ENCODE assay signal across 10 cellular contexts in the genomic region with DNA sequence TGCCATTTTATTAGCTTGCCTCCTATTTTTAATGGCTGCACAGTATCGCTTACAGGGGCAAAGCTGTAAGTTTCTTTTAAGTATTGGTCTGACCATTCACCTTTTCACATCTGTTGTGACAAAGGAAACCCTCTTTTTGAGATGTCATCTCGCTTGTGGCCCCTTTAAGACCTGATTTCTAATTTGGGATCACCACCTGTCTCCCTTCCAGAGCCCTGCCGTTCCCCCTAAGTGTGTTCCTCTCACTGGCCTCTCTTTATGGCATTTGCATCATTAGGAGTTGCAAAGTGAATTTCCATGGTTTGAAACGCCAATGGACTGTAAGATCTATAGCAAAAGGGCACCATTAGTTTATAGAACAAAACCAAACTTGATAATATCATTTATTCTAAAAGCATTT. TPM values are rescaled to one million over a fixed set of nuclear protein-coding genes. Genes with fewer than 3 reads are reported as not detected.
DNase-seq lines count a peak whose midpoint lies in the region; ATAC-seq and TF ChIP-seq lines count a peak whose summit lies in the region.
"Had no signal": no experiment of that assay in that cellular context is flagged by ENCODE, and none has a peak within 500 bp of the region (broad histone marks: within the 10 kb centered on the region; RNA-seq: fewer than 3 reads in every experiment).

No MANE protein-coding gene starts in this region.

- no peak overlapping the region; the same call in 1 of the 2 replicates for H3K27ac ChIP-seq in HCT116 (ENCODE audit: low read depth, low read length)

- peak overlapping the region; percentile 69 for H3K9ac ChIP-seq in HCT116 (ENCODE audit: low read length)
- H3K9ac ChIP-seq in iPS-15b (ENCODE audit: low read depth, low read length): no peak overlapping the region
- peak overlapping the region; percentile 83 for H3K9ac ChIP-seq in skeletal muscle satellite cell (ENCODE audit: low read depth, low read length)

- H3K36me3 ChIP-seq in HCT116 (ENCODE audit: control insufficient read depth in 1 of 2, insufficient read depth in 2 of 2, low read length in 2 of 2) (0 out of 4 replicates have a peak, but pooled peaks cover 0 to 4% of the 10 kb centered on the region in 2 experiments), iPS-15b (ENCODE audit: control insufficient read depth, insufficient read depth, low read length) (no peaks in the 10 kb centered on the region), skeletal muscle satellite cell (ENCODE audit: insufficient read depth, low read length) (no peaks in the 10 kb centered on the region)

- peaks cover 3 to 5% (median 5%) of the 10 kb centered on the region in 3 donors for H3K9me3 Mint-ChIP-seq in T-cell

- no peak overlapping the region for H2AFZ ChIP-seq in HCT116 (ENCODE audit: low read depth, low read length, poor library complexity, severe bottlenecking)

- DNase-seq in HCT116 (ENCODE audit: low read depth, low spot score): no peak
- DNase-seq in T-cell: no peak
- DNase-seq: stimulated activated naive CD4-positive, alpha-beta T cell treated with Interleukin-2 at 50 U/mL for 16 hours had no signal

- TF ChIP-seq POLR2A in HCT116 (IDR thresholded peaks at IDR 0.05; ENCODE audit: borderline replicate concordance, extremely low read depth, insufficient read depth, insufficient read length): no peak

- H3K79me2 ChIP-seq in HCT116 (ENCODE audit: insufficient read depth, low read length): peaks cover 12% of the 10 kb centered on the region

- H3K4me3 Mint-ChIP-seq in T-cell: peak overlapping the region in 2 of 3 donors; percentile 5 to 83
- H3K4me3 Mint-ChIP-seq: activated T-helper 1 cell treated with anti-CD3 and anti-CD28 coated beads, Interleukin-12 subunit alpha, Interleukin-12 subunit beta, Interleukin-2, Interleukin-4 antibody, amounts not matched to agents 30 ng/mL and 10 ng/mL and 1 ng/mL, durations not matched to agents 14 hours and 24 hours and 36 hours had no signal

- H3K36me3 Mint-ChIP-seq in T-cell: no peaks in the 10 kb centered on the region

- RAD21 ChIA-PET in HCT116 (lab: Charles Lee; ENCODE audit: low non-redundant PET in 1 of 2, low total read pairs in 2 of 2, uncharacterized antibody in 2 of 2, unreplicated experiment in 2 of 2): no interaction called here

- peaks cover 18 to 22% (median 20%) of the 10 kb centered on the region in 3 donors for H3K4me1 Mint-ChIP-seq in T-cell

- no peaks in the 10 kb centered on the region for H4K20me1 ChIP-seq in HCT116 (ENCODE audit: insufficient read depth)

- H3K27me3 Mint-ChIP-seq in T-cell: peaks cover 40 to 51% of the 10 kb centered on the region in 2 donors

- no peak for TF ChIP-seq RAD21 in HCT116 (IDR thresholded peaks at IDR 0.05; ENCODE audit: low read depth)

- CTCF ChIA-PET in HCT116 (lab: Charles Lee) (no interaction called here), T-cell (lab: Charles Lee) (interaction anchor here in 1 of 2 donors (0.6 kb wide), 1 partner anchor 300 kb away, joined by 4 read pairs; no protein-coding TSS in a partner anchor)

- TF ChIP-seq CTCF in HCT116 (IDR thresholded peaks at IDR 0.05 in 2 of 3, conservative IDR thresholded peaks at IDR 0.05 in 1 of 3; ENCODE audit: borderline replicate concordance in 1 of 3, insufficient read depth in 1 of 3, low read depth in 2 of 3, low read length in 2 of 3): no peak

- POLR2A ChIA-PET in HCT116 (lab: Charles Lee) (no interaction called here), T-cell (lab: Charles Lee) (no interaction called here)

- ATAC-seq in HCT116 (no peak), T-cell (replicated peaks in 1 of 4) (no peak), HG03460 (IDR thresholded peaks at IDR 0.05; ENCODE audit: unreplicated experiment) (no peak), HG03175 (IDR thresholded peaks at IDR 0.05; ENCODE audit: unreplicated experiment) (no peak), HG02610 (IDR thresholded peaks at IDR 0.05; ENCODE audit: unreplicated experiment) (no peak)

- no peaks in the 10 kb centered on the region for H3K27me3 ChIP-seq in HCT116 (ENCODE audit: insufficient read depth, low read length)
- peaks cover 41% of the 10 kb centered on the region for H3K27me3 ChIP-seq in iPS-15b (ENCODE audit: control insufficient read depth, insufficient read depth, low read length)
- H3K27me3 ChIP-seq in skeletal muscle satellite cell (ENCODE audit: control insufficient read depth, insufficient read depth, low read length): peaks cover 23% of the 10 kb centered on the region

- H3K9me2 ChIP-seq in HCT116 (ENCODE audit: insufficient read depth): no peaks in the 10 kb centered on the region

- H3K4me3 ChIP-seq in HCT116 (replicated peaks in 1 of 2; ENCODE audit: low read depth in 1 of 2, low read length in 2 of 2) (peak overlapping the region; percentile 48 to 64), iPS-15b (ENCODE audit: low read depth, low read length) (peak overlapping the region; percentile 77), skeletal muscle satellite cell (ENCODE audit: low read length) (peak overlapping the region; percentile 81)

- H3K4me2 ChIP-seq in HCT116 (ENCODE audit: low read length): peak overlapping the region; percentile 72
- H3K4me2 ChIP-seq in skeletal muscle satellite cell (ENCODE audit: low read length): peak overlapping the region; percentile 91

- BruUV-seq in HCT116 (replicated peaks; lab: Mats Ljungman, UMichigan): TSS peak; percentile 68

- intact Hi-C loops in HCT116 (cut with micrococcal nuclease): no loop called here

- H3K27ac Mint-ChIP-seq in T-cell: no peak overlapping the region
- H3K27ac Mint-ChIP-seq: activated T-helper 1 cell treated with anti-CD3 and anti-CD28 coated beads, Interleukin-12 subunit alpha, Interleukin-12 subunit beta, Interleukin-2, Interleukin-4 antibody, amounts not matched to agents 30 ng/mL and 10 ng/mL and 1 ng/mL, durations not matched to agents 14 hours and 24 hours and 36 hours had no signal

- H3K4me1 ChIP-seq in HCT116 (ENCODE audit: control insufficient read depth in 1 of 2, insufficient read depth in 2 of 2, low read length in 2 of 2) (peaks cover 9 to 16% of the 10 kb centered on the region in 2 experiments; a peak in 2 of 4 replicates), iPS-15b (ENCODE audit: control insufficient read depth, insufficient read depth, low read length) (no peaks in the 10 kb centered on the region), skeletal muscle satellite cell (ENCODE audit: control insufficient read depth, insufficient read depth, low read length) (peaks cover 19% of the 10 kb centered on the region)

- peaks cover 0 to 5% of the 10 kb centered on the region in 2 experiments; a peak in 1 of 4 replicates for H3K9me3 ChIP-seq in HCT116 (ENCODE audit: control insufficient read depth in 1 of 2, insufficient read depth in 1 of 2, low read depth in 1 of 2, low read length in 2 of 2)
- no peaks in the 10 kb centered on the region for H3K9me3 ChIP-seq in iPS-15b (ENCODE audit: control insufficient read depth, insufficient read depth, low read length)
- H3K9me3 ChIP-seq in skeletal muscle satellite cell (replicated peaks; ENCODE audit: low read length): no peaks in the 10 kb centered on the region

TF ChIP-seq in HCT116, 20 proteins besides CTCF, POLR2A, EP300 and RAD21:
- TF ChIP-seq SP1 (IDR thresholded peaks at IDR 0.05; ENCODE audit: low read depth) (no peak), JUND (IDR thresholded peaks at IDR 0.05) (no peak), POLR2AphosphoS5 (IDR thresholded peaks at IDR 0.05; ENCODE audit: low read depth, low read length) (no peak), EGR1 (IDR thresholded peaks at IDR 0.05; ENCODE audit: low read depth) (no peak), EZH2phosphoT487 (IDR thresholded peaks at IDR 0.05; ENCODE audit: borderline replicate concordance) (no peak), SRF (IDR thresholded peaks at IDR 0.05; ENCODE audit: low read depth) (no peak), EZH2 (IDR thresholded peaks at IDR 0.05) (no peak), FOSL1 (IDR thresholded peaks at IDR 0.05; ENCODE audit: low read depth) (no peak)
- TF ChIP-seq, protein P1, sequence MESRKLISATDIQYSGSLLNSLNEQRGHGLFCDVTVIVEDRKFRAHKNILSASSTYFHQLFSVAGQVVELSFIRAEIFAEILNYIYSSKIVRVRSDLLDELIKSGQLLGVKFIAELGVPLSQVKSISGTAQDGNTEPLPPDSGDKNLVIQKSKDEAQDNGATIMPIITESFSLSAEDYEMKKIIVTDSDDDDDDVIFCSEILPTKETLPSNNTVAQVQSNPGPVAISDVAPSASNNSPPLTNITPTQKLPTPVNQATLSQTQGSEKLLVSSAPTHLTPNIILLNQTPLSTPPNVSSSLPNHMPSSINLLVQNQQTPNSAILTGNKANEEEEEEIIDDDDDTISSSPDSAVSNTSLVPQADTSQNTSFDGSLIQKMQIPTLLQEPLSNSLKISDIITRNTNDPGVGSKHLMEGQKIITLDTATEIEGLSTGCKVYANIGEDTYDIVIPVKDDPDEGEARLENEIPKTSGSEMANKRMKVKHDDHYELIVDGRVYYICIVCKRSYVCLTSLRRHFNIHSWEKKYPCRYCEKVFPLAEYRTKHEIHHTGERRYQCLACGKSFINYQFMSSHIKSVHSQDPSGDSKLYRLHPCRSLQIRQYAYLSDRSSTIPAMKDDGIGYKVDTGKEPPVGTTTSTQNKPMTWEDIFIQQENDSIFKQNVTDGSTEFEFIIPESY (IDR thresholded peaks at IDR 0.05; ENCODE audit: extremely low read depth, insufficient replicate concordance, low read length): no peak
TF ChIP-seq in HCT116: peak in this region for 0.

RNA-seq across cellular contexts. Expression of a gene that starts 1.4 kb away (rescaled TPM):
- total RNA-seq in HCT116 (2021; ENCODE audit: unreplicated experiment): 8.0 TPM
- polyA plus RNA-seq in HCT116 (2012): 4.5 and 4.8 TPM in 2 replicates
- 1 to 10 TPM in 2 of 5 donors, under 1 TPM in 3; 0.47 to 1.3 (median 0.68) TPM for total RNA-seq in T-cell
- 26.9 and 32.3 TPM in 2 replicates for total RNA-seq in skeletal muscle satellite cell (2012; rRNA removed)
- total RNA-seq: activated T-helper 1 cell treated with anti-CD3 and anti-CD28 coated beads, Interleukin-12 subunit alpha, Interleukin-12 subunit beta, Interleukin-2, Interleukin-4 antibody, amounts not matched to agents 30 ng/mL and 10 ng/mL and 1 ng/mL, durations not matched to agents 14 hours and 24 hours and 36 hours had no signal

RNA-seq across cellular contexts. Expression of a gene that starts 5.3 kb away (rescaled TPM):
- total RNA-seq in HCT116 (2021; ENCODE audit: unreplicated experiment) (0.25 TPM), T-cell (under 1 TPM in 1 of 5 donors, not detected in 4; 0.16 TPM)
- polyA plus RNA-seq in HCT116 (2012): not detected in 2 replicates
- total RNA-seq in skeletal muscle satellite cell (2012; rRNA removed): 1.0 and 6.3 TPM in 2 replicates
- total RNA-seq: activated T-helper 1 cell treated with anti-CD3 and anti-CD28 coated beads, Interleukin-12 subunit alpha, Interleukin-12 subunit beta, Interleukin-2, Interleukin-4 antibody, amounts not matched to agents 30 ng/mL and 10 ng/mL and 1 ng/mL, durations not matched to agents 14 hours and 24 hours and 36 hours; T-helper 2 cell treated with Interferon-gamma antibody and Interleukin-4, amounts not matched to agents 100 ng/mL and 5 ng/mL, for 36 hours had no signal
